In the genomic region with DNA sequence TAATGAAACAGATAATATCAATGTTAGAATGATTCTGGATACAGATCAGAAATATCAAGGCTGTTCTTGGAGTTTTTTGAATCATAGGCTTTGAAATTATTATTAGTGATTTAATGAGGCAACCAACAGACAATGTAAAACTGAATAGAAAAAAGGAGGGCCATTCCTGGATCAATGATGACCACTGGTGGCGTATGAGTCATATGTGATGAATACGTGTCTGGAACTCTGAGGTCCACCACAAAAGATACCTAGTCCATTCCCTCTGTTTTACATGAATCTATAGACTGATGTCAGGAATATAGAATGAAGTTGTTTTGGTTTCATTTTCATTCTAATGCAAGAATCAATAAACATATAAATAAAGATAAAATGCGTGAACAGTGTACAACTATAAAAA, we compare ENCODE assay signal across 1 cellular context.
TF ChIP-seq lines count a peak whose summit lies in the region.

No MANE protein-coding gene starts in this region.

TF ChIP-seq in IMR-90, 13 proteins besides CTCF, POLR2A, EP300 and RAD21:
- no peak for TF ChIP-seq RFX5 (IDR thresholded peaks at IDR 0.05; ENCODE audit: low read depth, low read length)
- TF ChIP-seq, protein P1, sequence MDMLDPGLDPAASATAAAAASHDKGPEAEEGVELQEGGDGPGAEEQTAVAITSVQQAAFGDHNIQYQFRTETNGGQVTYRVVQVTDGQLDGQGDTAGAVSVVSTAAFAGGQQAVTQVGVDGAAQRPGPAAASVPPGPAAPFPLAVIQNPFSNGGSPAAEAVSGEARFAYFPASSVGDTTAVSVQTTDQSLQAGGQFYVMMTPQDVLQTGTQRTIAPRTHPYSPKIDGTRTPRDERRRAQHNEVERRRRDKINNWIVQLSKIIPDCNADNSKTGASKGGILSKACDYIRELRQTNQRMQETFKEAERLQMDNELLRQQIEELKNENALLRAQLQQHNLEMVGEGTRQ (IDR thresholded peaks at IDR 0.05; ENCODE audit: low read depth, low read length) = no peak
- peak; percentile 15; the same call in 1 of the 2 replicates for TF ChIP-seq BHLHE40 (IDR thresholded peaks at IDR 0.05; ENCODE audit: low read depth, low read length)
- TF ChIP-seq MAFK (IDR thresholded peaks at IDR 0.05; ENCODE audit: low read depth, low read length) = no peak
- TF ChIP-seq, protein P2, sequence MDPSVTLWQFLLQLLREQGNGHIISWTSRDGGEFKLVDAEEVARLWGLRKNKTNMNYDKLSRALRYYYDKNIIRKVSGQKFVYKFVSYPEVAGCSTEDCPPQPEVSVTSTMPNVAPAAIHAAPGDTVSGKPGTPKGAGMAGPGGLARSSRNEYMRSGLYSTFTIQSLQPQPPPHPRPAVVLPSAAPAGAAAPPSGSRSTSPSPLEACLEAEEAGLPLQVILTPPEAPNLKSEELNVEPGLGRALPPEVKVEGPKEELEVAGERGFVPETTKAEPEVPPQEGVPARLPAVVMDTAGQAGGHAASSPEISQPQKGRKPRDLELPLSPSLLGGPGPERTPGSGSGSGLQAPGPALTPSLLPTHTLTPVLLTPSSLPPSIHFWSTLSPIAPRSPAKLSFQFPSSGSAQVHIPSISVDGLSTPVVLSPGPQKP (IDR thresholded peaks at IDR 0.05; ENCODE audit: borderline replicate concordance, low read depth, low read length) = no peak
- TF ChIP-seq CHD1 (IDR thresholded peaks at IDR 0.05; ENCODE audit: low read depth, low read length) = no peak
- TF ChIP-seq SMC3 (IDR thresholded peaks at IDR 0.05; ENCODE audit: low read depth, low read length) = no peak
- TF ChIP-seq MAZ (IDR thresholded peaks at IDR 0.05; ENCODE audit: borderline replicate concordance, low read depth, low read length) = no peak
- TF ChIP-seq CEBPB (IDR thresholded peaks at IDR 0.05; ENCODE audit: low read depth, low read length) = no peak
- no peak for TF ChIP-seq NFE2L2 (IDR thresholded peaks at IDR 0.05; ENCODE audit: low read depth, low read length)
- TF ChIP-seq RCOR1 (IDR thresholded peaks at IDR 0.05; ENCODE audit: insufficient replicate concordance, low read length) = no peak
- no peak for TF ChIP-seq MXI1 (IDR thresholded peaks at IDR 0.05; ENCODE audit: borderline replicate concordance, low read depth, low read length)
- TF ChIP-seq FOS (IDR thresholded peaks at IDR 0.05; ENCODE audit: low read depth, low read length) = peak; percentile 62; the same call in 1 of the 2 replicates
